8 cellular contexts compared by ENCODE assay signal in genomic region chr15:98649621-98649995, GRCh38. TPM values are rescaled to one million over a fixed set of nuclear protein-coding genes. Genes with fewer than 3 reads are reported as not detected.
DNase-seq lines count a peak whose midpoint lies in the region; ATAC-seq and TF ChIP-seq lines count a peak whose summit lies in the region.

No MANE protein-coding gene starts in this region.

- H3K36me3 ChIP-seq in gastrocnemius medialis = no peaks in the 10 kb centered on the region

- no peaks in the 10 kb centered on the region for H3K9me3 ChIP-seq in gastrocnemius medialis

- peak overlapping the region; percentile 86 to 92 (median 90) for H3K27ac ChIP-seq in gastrocnemius medialis

- peak overlapping the region; percentile 79 for H3K27ac Mint-ChIP-seq in activated naive CD8-positive, alpha-beta T cell treated with anti-CD3 and anti-CD28 coated beads, Interleukin-2, amount 50 U/mL, for 24 hours

- in situ Hi-C loops in gastrocnemius medialis (cut with MboI; ENCODE audit: low sequenced_read_pairs in 4 of 4) = loop anchor here in 2 of 4 donors (25.0 kb wide), 1 partner anchor 413 kb away; no protein-coding TSS in a partner anchor

- peaks cover 3% of the 10 kb centered on the region for H3K36me3 Mint-ChIP-seq in activated naive CD8-positive, alpha-beta T cell treated with anti-CD3 and anti-CD28 coated beads, Interleukin-2, amount 50 U/mL, for 24 hours (ENCODE audit: low read depth)

- intact Hi-C loops in left ventricle myocardium superior (cut with micrococcal nuclease) = no loop called here
- intact Hi-C loops in gastrocnemius medialis (cut with DNase I; ENCODE audit: low total_unique reads) = loop anchor here (2.0 to 5.0 kb wide), 5 partner anchors 78 to 687 kb away; partner anchors contain the start of gene ARRDC4

- H3K27me3 ChIP-seq in gastrocnemius medialis = peaks cover under 1 to 28% (median 24%) of the 10 kb centered on the region in 3 donors

- peak overlapping the region; percentile 59 for H3K4me3 ChIP-seq in GM12865 (ENCODE audit: low read depth, low read length)
- peak overlapping the region; percentile 80 to 94 (median 88) for H3K4me3 ChIP-seq in gastrocnemius medialis

- H3K9me3 Mint-ChIP-seq in activated naive CD8-positive, alpha-beta T cell treated with anti-CD3 and anti-CD28 coated beads, Interleukin-2, amount 50 U/mL, for 24 hours = no peaks in the 10 kb centered on the region

- H3K4me1 Mint-ChIP-seq in activated naive CD8-positive, alpha-beta T cell treated with anti-CD3 and anti-CD28 coated beads, Interleukin-2, amount 50 U/mL, for 24 hours = peaks cover 36% of the 10 kb centered on the region

- peak; percentile 36 for DNase-seq in GM12865 (ENCODE audit: low read depth)
- DNase-seq in RKO (ENCODE audit: low spot score) = peak; percentile 35
- DNase-seq in activated naive CD8-positive, alpha-beta T cell treated with anti-CD3 and anti-CD28 coated beads, Interleukin-2, amount 50 U/mL, for 24 hours = peak; percentile 55
- DNase-seq in left ventricle myocardium superior = peak; percentile 69
- DNase-seq in gastrocnemius medialis = peak in 1 of 2 donors; percentile 20

- TF ChIP-seq CTCF in GM12865 (IDR thresholded peaks at IDR 0.05; ENCODE audit: insufficient read depth, low read depth, low read length, missing control alignments) (peak; percentile 4), gastrocnemius medialis (IDR thresholded peaks at IDR 0.05 in 4 of 5, conservative IDR thresholded peaks at IDR 0.05 in 1 of 5) (peak in 3 of 5 experiments; percentile 5 to 58 (median 34))

- ATAC-seq in activated naive CD8-positive, alpha-beta T cell treated with anti-CD3 and anti-CD28 coated beads, Interleukin-2, amount 50 U/mL, for 24 hours = no peak
- peak; percentile 1 for ATAC-seq in left ventricle myocardium superior
- ATAC-seq in gastrocnemius medialis = no peak
- no peak for ATAC-seq in GM19455 (IDR thresholded peaks at IDR 0.05; ENCODE audit: unreplicated experiment)
- ATAC-seq in GM18517 (IDR thresholded peaks at IDR 0.05; ENCODE audit: unreplicated experiment) = no peak
- no peak for ATAC-seq in GM21737 (IDR thresholded peaks at IDR 0.05; ENCODE audit: unreplicated experiment)

- H3K4me1 ChIP-seq in gastrocnemius medialis = peaks cover 12 to 23% of the 10 kb centered on the region in 2 donors

- TF ChIP-seq POLR2A in gastrocnemius medialis (IDR thresholded peaks at IDR 0.05) = no peak

- peak overlapping the region; percentile 82 for H3K4me3 Mint-ChIP-seq in activated naive CD8-positive, alpha-beta T cell treated with anti-CD3 and anti-CD28 coated beads, Interleukin-2, amount 50 U/mL, for 24 hours

- peaks cover 37% of the 10 kb centered on the region for H3K27me3 Mint-ChIP-seq in activated naive CD8-positive, alpha-beta T cell treated with anti-CD3 and anti-CD28 coated beads, Interleukin-2, amount 50 U/mL, for 24 hours

RNA-seq across cellular contexts. Expression of gene IGF1R, which starts 1.3 kb away (rescaled TPM):
- total RNA-seq in left ventricle myocardium superior (33.3 TPM), gastrocnemius medialis (10 to 100 TPM; 10.1 to 50.4 (median 12.3) TPM)
